2 cellular contexts compared by ENCODE assay signal in genomic region chr17:81526662-81527571, GRCh38.
TF ChIP-seq lines count a peak whose summit lies in the region.

No MANE protein-coding gene starts in this region.

TF ChIP-seq in A549, 52 proteins besides CTCF, POLR2A, EP300 and RAD21 (continued from another document):
- TF ChIP-seq, protein P1, sequence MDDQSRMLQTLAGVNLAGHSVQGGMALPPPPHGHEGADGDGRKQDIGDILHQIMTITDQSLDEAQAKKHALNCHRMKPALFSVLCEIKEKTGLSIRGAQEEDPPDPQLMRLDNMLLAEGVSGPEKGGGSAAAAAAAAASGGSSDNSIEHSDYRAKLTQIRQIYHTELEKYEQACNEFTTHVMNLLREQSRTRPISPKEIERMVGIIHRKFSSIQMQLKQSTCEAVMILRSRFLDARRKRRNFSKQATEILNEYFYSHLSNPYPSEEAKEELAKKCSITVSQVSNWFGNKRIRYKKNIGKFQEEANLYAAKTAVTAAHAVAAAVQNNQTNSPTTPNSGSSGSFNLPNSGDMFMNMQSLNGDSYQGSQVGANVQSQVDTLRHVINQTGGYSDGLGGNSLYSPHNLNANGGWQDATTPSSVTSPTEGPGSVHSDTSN (IDR thresholded peaks at IDR 0.05): 0 out of 2 replicates have a peak, but pooled peaks have one; percentile 38
- TF ChIP-seq CEBPB (IDR thresholded peaks at IDR 0.05) (no peak), CHD2 (IDR thresholded peaks at IDR 0.05; ENCODE audit: low read length, partially characterized antibody) (no peak)

TF ChIP-seq in HCT116, 20 proteins besides CTCF, POLR2A, EP300 and RAD21 (continued from another document):
- no peak for TF ChIP-seq EZH2phosphoT487 (IDR thresholded peaks at IDR 0.05; ENCODE audit: borderline replicate concordance)
- TF ChIP-seq CBX3 (IDR thresholded peaks at IDR 0.05; ENCODE audit: low read depth): no peak
- TF ChIP-seq, protein P2, sequence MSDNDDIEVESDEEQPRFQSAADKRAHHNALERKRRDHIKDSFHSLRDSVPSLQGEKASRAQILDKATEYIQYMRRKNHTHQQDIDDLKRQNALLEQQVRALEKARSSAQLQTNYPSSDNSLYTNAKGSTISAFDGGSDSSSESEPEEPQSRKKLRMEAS (IDR thresholded peaks at IDR 0.05): no peak
- TF ChIP-seq YY1 (IDR thresholded peaks at IDR 0.05; ENCODE audit: extremely low read depth, insufficient replicate concordance, low read depth, low read length): no peak
- no peak for TF ChIP-seq EGR1 (IDR thresholded peaks at IDR 0.05; ENCODE audit: low read depth)
- no peak for TF ChIP-seq JUND (IDR thresholded peaks at IDR 0.05)
- TF ChIP-seq FOSL1 (IDR thresholded peaks at IDR 0.05; ENCODE audit: low read depth): no peak
- no peak for TF ChIP-seq SRF (IDR thresholded peaks at IDR 0.05; ENCODE audit: low read depth)
- TF ChIP-seq SP1 (IDR thresholded peaks at IDR 0.05; ENCODE audit: low read depth): no peak
